In genomic region chr2:47592381-47592780, GRCh38 we compare ENCODE assay signal across 26 cellular contexts. TPM values are rescaled to one million over a fixed set of nuclear protein-coding genes. Genes with fewer than 3 reads are reported as not detected.
"Had no signal": no experiment of that assay in that cellular context is flagged by ENCODE, and none has a peak within 500 bp of the region (broad histone marks: within the 10 kb centered on the region; RNA-seq: fewer than 3 reads in every experiment).

No MANE protein-coding gene starts in this region.

- H3K27me3 ChIP-seq: Peyer's patch had no signal

- H3K36me3 ChIP-seq: Peyer's patch had no signal

- H3K27me3 Mint-ChIP-seq: activated B cell treated with CpG ODN at 0.5 μM for 24 hours; activated CD4-positive, alpha-beta T cell treated with anti-CD3 and anti-CD28 coated beads, Interleukin-2, amount 10 ng/mL, durations not matched to agents 24 days and 14 days; activated naive CD8-positive, alpha-beta T cell; activated T-cell treated with anti-CD3 and anti-CD28 coated beads, Interleukin-2, amount 50 U/mL, for 24 hours had no signal

- H3K4me3 ChIP-seq: Peyer's patch had no signal

- H3K4me3 Mint-ChIP-seq: activated B cell treated with CpG ODN at 0.5 μM for 24 hours; activated CD4-positive, alpha-beta T cell treated with anti-CD3 and anti-CD28 coated beads, Interleukin-2, amount 10 ng/mL, durations not matched to agents 24 days and 14 days; activated CD8-positive, alpha-beta memory T cell treated with anti-CD3 and anti-CD28 coated beads, Interleukin-2, amount 10 ng/mL, durations not matched to agents 7 days and 5 days; activated naive CD8-positive, alpha-beta T cell; activated T-cell treated with anti-CD3 and anti-CD28 coated beads, Interleukin-2, amount 50 U/mL, for 24 hours; activated T-helper 1 cell treated with anti-CD3 and anti-CD28 coated beads, Interleukin-12 subunit alpha, Interleukin-12 subunit beta, Interleukin-2, Interleukin-4 antibody, amounts not matched to agents 30 ng/mL and 10 ng/mL and 1 ng/mL, durations not matched to agents 14 hours and 24 hours and 36 hours; T-helper 17 cell had no signal

- H3K4me1 ChIP-seq: Peyer's patch had no signal

- H3K4me1 Mint-ChIP-seq: activated B cell treated with CpG ODN at 0.5 μM for 24 hours; activated CD4-positive, alpha-beta T cell treated with anti-CD3 and anti-CD28 coated beads, Interleukin-2, amount 10 ng/mL, durations not matched to agents 24 days and 14 days; activated CD8-positive, alpha-beta memory T cell treated with anti-CD3 and anti-CD28 coated beads, Interleukin-2, amount 10 ng/mL, durations not matched to agents 7 days and 5 days; T-helper 17 cell had no signal

- H3K27ac Mint-ChIP-seq: activated B cell treated with CpG ODN at 0.5 μM for 24 hours; activated CD4-positive, alpha-beta T cell treated with anti-CD3 and anti-CD28 coated beads, Interleukin-2, amount 10 ng/mL, durations not matched to agents 24 days and 14 days; activated CD8-positive, alpha-beta memory T cell treated with anti-CD3 and anti-CD28 coated beads, Interleukin-2, amount 10 ng/mL, durations not matched to agents 7 days and 5 days; activated naive CD8-positive, alpha-beta T cell; activated T-cell treated with anti-CD3 and anti-CD28 coated beads, Interleukin-2, amount 50 U/mL, for 24 hours; activated T-helper 1 cell treated with anti-CD3 and anti-CD28 coated beads, Interleukin-12 subunit alpha, Interleukin-12 subunit beta, Interleukin-2, Interleukin-4 antibody, amounts not matched to agents 30 ng/mL and 10 ng/mL and 1 ng/mL, durations not matched to agents 14 hours and 24 hours and 36 hours; T-helper 17 cell had no signal

- H3K4me2 ChIP-seq: KMS-11 had no signal

- H3K27ac ChIP-seq: KMS-11, Peyer's patch had no signal

- DNase-seq: activated B cell treated with CpG ODN at 0.5 μM for 24 hours; activated CD4-positive, alpha-beta T cell treated with anti-CD3 and anti-CD28 coated beads for 1 hour; activated CD4-positive, alpha-beta T cell treated with anti-CD3 and anti-CD28 coated beads, Interleukin-2, amount 10 ng/mL, durations not matched to agents 24 days and 14 days; activated CD4-positive, alpha-beta T cell treated with anti-CD3 and anti-CD28 coated beads, Interleukin-2, amount 50 U/mL, for 48 hours; activated CD8-positive, alpha-beta memory T cell treated with anti-CD3 and anti-CD28 coated beads, Interleukin-2, amount 10 ng/mL, durations not matched to agents 7 days and 5 days; activated effector memory CD4-positive, alpha-beta T cell treated with anti-CD3 and anti-CD28 coated beads, Interleukin-2, amount 50 U/mL, for 16 hours; activated naive CD4-positive, alpha-beta T cell treated with Interleukin-2 at 50 U/mL for 16 hours; activated T-cell treated with anti-CD3 and anti-CD28 coated beads, Interleukin-2, amount 50 U/mL, for 24 hours; cerebellar nuclear complex; NCI-H1092; NCI-H1417; NCI-H2029; NCI-H2107; NCI-H2171 treated with DMSO at 0.1 percent for 48 hours; NCI-H345; NCI-H510A; NCI-H526 treated with DMSO at 0.1 percent for 48 hours; Peyer's patch; SHP77; T-helper 17 cell; T-helper 9 cell had no signal

- ATAC-seq: activated CD8-positive, alpha-beta memory T cell treated with anti-CD3 and anti-CD28 coated beads, Interleukin-2, amount 10 ng/mL, durations not matched to agents 7 days and 5 days; T-helper 17 cell had no signal

- H3K36me3 Mint-ChIP-seq: activated CD8-positive, alpha-beta memory T cell treated with anti-CD3 and anti-CD28 coated beads, Interleukin-2, amount 10 ng/mL, durations not matched to agents 7 days and 5 days had no signal

- H3K9ac ChIP-seq: KMS-11 had no signal

RNA-seq across cellular contexts. Expression of gene KCNK12, which starts 21.6 kb away (rescaled TPM):
- total RNA-seq: MCF 10A, Peyer's patch, SK-MEL-5 had no signal
